Comparison of ENCODE assay signal across 9 cellular contexts in genomic region chr17:56653877-56654276, GRCh38.
DNase-seq lines count a peak whose midpoint lies in the region; ATAC-seq and TF ChIP-seq lines count a peak whose summit lies in the region.
"Had no signal": no experiment of that assay in that cellular context is flagged by ENCODE, and none has a peak within 500 bp of the region (broad histone marks: within the 10 kb centered on the region; RNA-seq: fewer than 3 reads in every experiment).

No MANE protein-coding gene starts in this region.

- peaks cover 6% of the 10 kb centered on the region for H3K4me1 Mint-ChIP-seq in activated T-cell treated with anti-CD3 and anti-CD28 coated beads, Interleukin-2, amount 50 U/mL, for 4 hours (ENCODE audit: low read depth)

- H3K4me1 ChIP-seq in OCI-LY1 (ENCODE audit: insufficient read depth, low read length, severe bottlenecking) = no peaks in the 10 kb centered on the region
- peaks cover 6% of the 10 kb centered on the region for H3K4me1 ChIP-seq in vagina

- peak; percentile 59 for TF ChIP-seq CTCF in OCI-LY1 (IDR thresholded peaks at IDR 0.05; ENCODE audit: low read length)
- TF ChIP-seq CTCF in vagina (IDR thresholded peaks at IDR 0.05) = peak in 1 of 3 experiments; percentile 51

- H3K4me3 ChIP-seq in OCI-LY1 (ENCODE audit: low read depth, low read length, poor library complexity, severe bottlenecking) (no peak overlapping the region), vagina (no peak overlapping the region)

- no peak overlapping the region for H3K9ac ChIP-seq in OCI-LY1 (ENCODE audit: low read length)

- H3K36me3 Mint-ChIP-seq in activated T-cell treated with anti-CD3 and anti-CD28 coated beads, Interleukin-2, amount 50 U/mL, for 4 hours (ENCODE audit: insufficient read depth) = no peaks in the 10 kb centered on the region

- H3K9me3 Mint-ChIP-seq in activated T-cell treated with anti-CD3 and anti-CD28 coated beads, Interleukin-2, amount 50 U/mL, for 4 hours = no peaks in the 10 kb centered on the region
- H3K9me3 Mint-ChIP-seq: stimulated activated naive CD8-positive, alpha-beta T cell treated with anti-CD3 and anti-CD28 coated beads, Interleukin-15, Interleukin-2, amounts not matched to agents 100 ng/mL and 50 ng/mL, for 24 hours had no signal

- ATAC-seq in GM18907 (IDR thresholded peaks at IDR 0.05; ENCODE audit: unreplicated experiment) (peak; percentile 99), HG03095 (IDR thresholded peaks at IDR 0.05; ENCODE audit: unreplicated experiment) (peak; percentile 95)
- ATAC-seq in activated T-cell treated with anti-CD3 and anti-CD28 coated beads, Interleukin-2, amount 50 U/mL, for 4 hours = peak; percentile 98 to 99

- no peaks in the 10 kb centered on the region; the same call in 1 of the 2 replicates for H3K36me3 ChIP-seq in OCI-LY1 (ENCODE audit: insufficient read depth, low read length)
- H3K36me3 ChIP-seq in vagina = no peaks in the 10 kb centered on the region

- TF ChIP-seq POLR2A in vagina (IDR thresholded peaks at IDR 0.05) = no peak

- H3K27ac ChIP-seq in OCI-LY1 (ENCODE audit: low read depth, low read length, poor library complexity, severe bottlenecking) = no peak overlapping the region
- H3K27ac ChIP-seq in vagina = no peak overlapping the region

- no peaks in the 10 kb centered on the region for H3K9me2 ChIP-seq in OCI-LY1 (ENCODE audit: low read depth, low read length)

- H3K79me2 ChIP-seq in OCI-LY1 (ENCODE audit: insufficient read depth, low read length) = no peaks in the 10 kb centered on the region

- no peaks in the 10 kb centered on the region for H4K20me1 ChIP-seq in OCI-LY1 (ENCODE audit: insufficient read depth, low read length)

- intact Hi-C loops in vagina (cut with DNase I) = no loop called here

- H3K27me3 ChIP-seq in OCI-LY1 (ENCODE audit: insufficient read depth, low read length) = no peaks in the 10 kb centered on the region
- H3K27me3 ChIP-seq in vagina = no peaks in the 10 kb centered on the region

- no peak overlapping the region for H3K4me3 Mint-ChIP-seq in activated T-cell treated with anti-CD3 and anti-CD28 coated beads, Interleukin-2, amount 50 U/mL, for 4 hours
- H3K4me3 Mint-ChIP-seq: stimulated activated naive CD8-positive, alpha-beta T cell treated with anti-CD3 and anti-CD28 coated beads, Interleukin-15, Interleukin-2, amounts not matched to agents 100 ng/mL and 50 ng/mL, for 24 hours had no signal

- no peak overlapping the region for H3K4me2 ChIP-seq in OCI-LY1 (ENCODE audit: low read length)

- H3K9me3 ChIP-seq in OCI-LY1 (ENCODE audit: low read length) (no peaks in the 10 kb centered on the region), vagina (no peaks in the 10 kb centered on the region)

- no peak overlapping the region for H2AFZ ChIP-seq in OCI-LY1 (ENCODE audit: low read length)

- DNase-seq in Ammon's horn (ENCODE audit: low spot score) (peak; percentile 11), iPS DF 4.7 (ENCODE audit: extremely low read depth, low spot score) (peak; percentile 36), vagina (ENCODE audit: extremely low spot score in 2 of 2) (no peak)
- peak; percentile 47 for DNase-seq in activated T-cell treated with anti-CD3 and anti-CD28 coated beads, Interleukin-2, amount 50 U/mL, for 4 hours
- peak; percentile 3 for DNase-seq in stimulated activated CD8-positive, alpha-beta memory T cell treated with anti-CD3 and anti-CD28 coated beads, Interleukin-15, amount 100 ng/mL, for 1 hour (ENCODE audit: low read depth)

- peaks cover 7% of the 10 kb centered on the region for H3K27me3 Mint-ChIP-seq in activated T-cell treated with anti-CD3 and anti-CD28 coated beads, Interleukin-2, amount 50 U/mL, for 4 hours (ENCODE audit: low read depth)

- H3F3A ChIP-seq in OCI-LY1 (ENCODE audit: insufficient read depth, low read length) = no peaks in the 10 kb centered on the region

Comparison
In these comparisons a context has a peak if more than half of its experiments do, and no peak if none do; other contexts are left out.
1. DNase-seq: peak in Ammon's horn (single experiment), activated T-cell treated with anti-CD3 and anti-CD28 coated beads, Interleukin-2, amount 50 U/mL, for 4 hours (single experiment), iPS DF 4.7 (single experiment) and stimulated activated CD8-positive, alpha-beta memory T cell treated with anti-CD3 and anti-CD28 coated beads, Interleukin-15, amount 100 ng/mL, for 1 hour (single experiment); none in vagina (0 of 2).
2. Peak in every context shown above with its lines, with median percentiles within 50 percentile points of each other: ATAC-seq.